In the genomic region with DNA sequence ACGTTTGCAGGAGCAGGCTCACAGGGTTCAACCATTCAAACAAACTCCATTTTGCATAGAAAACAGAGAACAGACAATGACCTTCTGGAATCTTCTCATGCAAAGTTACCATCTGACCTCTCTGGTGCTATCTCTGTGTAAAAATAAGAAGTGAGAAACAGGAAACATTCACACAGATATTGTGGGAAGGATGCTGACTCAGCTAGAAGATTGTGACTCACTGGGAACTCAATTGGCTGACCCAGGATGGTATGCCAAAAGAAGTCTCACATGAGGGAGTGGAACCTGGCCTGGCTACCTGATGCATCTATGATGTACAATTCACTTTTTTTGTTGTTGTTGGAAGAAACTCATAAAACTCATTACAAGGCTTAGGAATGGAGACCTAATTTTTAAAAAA, we compare ENCODE assay signal across 16 cellular contexts.
DNase-seq lines count a peak whose midpoint lies in the region; ATAC-seq and TF ChIP-seq lines count a peak whose summit lies in the region.
"Had no signal": no experiment of that assay in that cellular context is flagged by ENCODE, and none has a peak within 500 bp of the region (broad histone marks: within the 10 kb centered on the region; RNA-seq: fewer than 3 reads in every experiment).

No MANE protein-coding gene starts in this region.

- H3K27ac ChIP-seq in neuronal stem cell (replicated peaks; ENCODE audit: low read length), result no peak overlapping the region
- H3K27ac ChIP-seq: upper lobe of left lung had no signal

- no peak overlapping the region for H4K8ac ChIP-seq in neuronal stem cell (ENCODE audit: low read depth, low read length)

- H3K18ac ChIP-seq in neuronal stem cell (ENCODE audit: low read length), result no peak overlapping the region

- H3K23ac ChIP-seq in neuronal stem cell (ENCODE audit: low read depth, low read length, poor library complexity), result no peak overlapping the region

- CTCF ChIA-PET in AG04449 (lab: Yijun Ruan, JAX), result no interaction called here

- no peak overlapping the region for H2BK120ac ChIP-seq in neuronal stem cell (ENCODE audit: low read depth, low read length)

- no peak overlapping the region for H3K4me2 ChIP-seq in neuronal stem cell (ENCODE audit: insufficient read depth, low read length, poor library complexity, severe bottlenecking)

- no peak overlapping the region for H3K9ac ChIP-seq in neuronal stem cell (ENCODE audit: low read depth, low read length, poor library complexity)

- H3K4ac ChIP-seq in neuronal stem cell (ENCODE audit: low read length), result no peak overlapping the region

- H3K4me3 ChIP-seq in AG04449 (ENCODE audit: low read depth, low read length) (no peak overlapping the region), neuronal stem cell (ENCODE audit: low read length in 2 of 2) (no peak overlapping the region)
- H3K4me3 ChIP-seq: upper lobe of left lung had no signal

- POLR2A ChIA-PET in AG04449 (lab: Yijun Ruan, JAX), result no interaction called here

- WGBS in neuronal stem cell (ENCODE audit: extremely low coverage in 2 of 2, insufficient read length in 2 of 2, insufficient replicate concordance in 1 of 2), 2 donors, result no CpG with 5 or more reads among the region's 1 CpG

- H4K91ac ChIP-seq in neuronal stem cell (ENCODE audit: low read depth, low read length, poor library complexity), result no peak overlapping the region

- H3K79me1 ChIP-seq in neuronal stem cell (ENCODE audit: low read depth, low read length), result no peaks in the 10 kb centered on the region

- no peak overlapping the region for H3K14ac ChIP-seq in neuronal stem cell (ENCODE audit: low read length)

- H2AK5ac ChIP-seq in neuronal stem cell (ENCODE audit: low read depth, low read length), result no peak overlapping the region

- H2BK5ac ChIP-seq in neuronal stem cell (ENCODE audit: low read length), result no peak overlapping the region

- no peak for ATAC-seq in GM21786 (IDR thresholded peaks at IDR 0.05; ENCODE audit: unreplicated experiment)
- no peak for ATAC-seq in omental fat pad (ENCODE audit: low FRiP score)
- ATAC-seq: activated T-helper 17 cell treated with anti-CD3 and anti-CD28 coated beads, Interleukin-2, amount 50 U/mL, for 72 hours had no signal

- no peaks in the 10 kb centered on the region for H3K4me1 ChIP-seq in neuronal stem cell (ENCODE audit: control insufficient read depth in 2 of 2, insufficient read depth in 1 of 2, low read depth in 1 of 2, low read length in 2 of 2)
- H3K4me1 ChIP-seq: upper lobe of left lung had no signal

- no peak overlapping the region for H2AFZ ChIP-seq in neuronal stem cell (ENCODE audit: low read length)

- DNase-seq in AG04449 (ENCODE audit: low read depth, low spot score) (peak; percentile 5), M059J (ENCODE audit: low read depth) (peak; percentile 46), brain pericyte (ENCODE audit: low read depth, low spot score) (peak; percentile 64), kidney glomerular epithelial cell (lab: John Stamatoyannopoulos, UW) (peak; percentile 41), omental fat pad (ENCODE audit: low spot score) (no peak), neuronal stem cell (ENCODE audit: low spot score) (no peak), foreskin melanocyte (no peak)
- DNase-seq: activated CD4-positive, alpha-beta T cell treated with anti-CD3 and anti-CD28 coated beads, Interleukin-2, amount 10 ng/mL, durations not matched to agents 7 days and 5 days; C1 segment of cervical spinal cord; DND-41; endodermal cell; NCI-H1048; stimulated activated CD4-positive, alpha-beta T cell treated with anti-CD3 and anti-CD28 coated beads, Interleukin-1b, Interleukin-23, amount 100 ng/mL, for 48 hours; upper lobe of left lung had no signal

- H2BK15ac ChIP-seq in neuronal stem cell (ENCODE audit: low read length), result no peak overlapping the region

- TF ChIP-seq CTCF in AG04449 (IDR thresholded peaks at IDR 0.05; ENCODE audit: insufficient read depth, low read length, missing control alignments) (no peak), omental fat pad (IDR thresholded peaks at IDR 0.05) (no peak)

- no peak overlapping the region for H2BK12ac ChIP-seq in neuronal stem cell (ENCODE audit: low read length)

- H3K9me3 ChIP-seq in neuronal stem cell (replicated peaks in 1 of 2; ENCODE audit: control insufficient read depth in 2 of 2, insufficient read depth in 1 of 2, low read depth in 1 of 2, low read length in 2 of 2), result no peaks in the 10 kb centered on the region
- H3K9me3 ChIP-seq: upper lobe of left lung had no signal

- no peaks in the 10 kb centered on the region for H3K36me3 ChIP-seq in neuronal stem cell (replicated peaks in 1 of 2; ENCODE audit: control insufficient read depth in 2 of 2, insufficient read depth in 2 of 2, low read length in 2 of 2)
- H3K36me3 ChIP-seq: upper lobe of left lung had no signal

- no peaks in the 10 kb centered on the region for H3K27me3 ChIP-seq in neuronal stem cell (ENCODE audit: control insufficient read depth in 3 of 3, insufficient read depth in 3 of 3, low read depth in 1 of 3, low read length in 3 of 3)
- H3K27me3 ChIP-seq: upper lobe of left lung had no signal

Comparison
In these comparisons a context has a peak if more than half of its experiments do, and no peak if none do; other contexts are left out.
1. DNase-seq: peak in AG04449 (single experiment), M059J (single experiment), brain pericyte (single experiment) and kidney glomerular epithelial cell (single experiment); none in omental fat pad (single experiment), neuronal stem cell (single experiment) and foreskin melanocyte (single experiment).